1 cellular context compared by ENCODE assay signal in the genomic region with DNA sequence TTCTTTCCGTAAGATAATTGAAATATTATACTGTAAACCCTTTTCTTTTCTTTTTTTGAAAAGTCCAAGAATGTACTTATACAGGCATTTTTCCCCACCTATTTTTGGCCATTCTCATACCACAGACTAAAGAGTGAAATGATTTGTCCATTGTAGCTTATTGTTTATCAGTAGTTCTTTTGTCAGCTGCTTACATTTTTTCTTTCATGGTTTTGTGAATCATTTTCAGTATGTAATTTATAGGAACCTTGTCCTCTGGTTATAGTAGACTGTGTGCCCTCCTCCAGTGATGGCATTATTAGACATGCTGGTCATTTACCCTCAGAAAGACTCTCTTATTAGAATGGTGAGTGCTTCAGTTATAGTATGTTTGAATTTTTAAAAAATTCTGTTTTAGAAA.
TF ChIP-seq lines count a peak whose summit lies in the region.

No MANE protein-coding gene starts in this region.

TF ChIP-seq in GM23338, 12 proteins besides CTCF, POLR2A, EP300 and RAD21 (continued from another document):
- TF ChIP-seq, protein P1, sequence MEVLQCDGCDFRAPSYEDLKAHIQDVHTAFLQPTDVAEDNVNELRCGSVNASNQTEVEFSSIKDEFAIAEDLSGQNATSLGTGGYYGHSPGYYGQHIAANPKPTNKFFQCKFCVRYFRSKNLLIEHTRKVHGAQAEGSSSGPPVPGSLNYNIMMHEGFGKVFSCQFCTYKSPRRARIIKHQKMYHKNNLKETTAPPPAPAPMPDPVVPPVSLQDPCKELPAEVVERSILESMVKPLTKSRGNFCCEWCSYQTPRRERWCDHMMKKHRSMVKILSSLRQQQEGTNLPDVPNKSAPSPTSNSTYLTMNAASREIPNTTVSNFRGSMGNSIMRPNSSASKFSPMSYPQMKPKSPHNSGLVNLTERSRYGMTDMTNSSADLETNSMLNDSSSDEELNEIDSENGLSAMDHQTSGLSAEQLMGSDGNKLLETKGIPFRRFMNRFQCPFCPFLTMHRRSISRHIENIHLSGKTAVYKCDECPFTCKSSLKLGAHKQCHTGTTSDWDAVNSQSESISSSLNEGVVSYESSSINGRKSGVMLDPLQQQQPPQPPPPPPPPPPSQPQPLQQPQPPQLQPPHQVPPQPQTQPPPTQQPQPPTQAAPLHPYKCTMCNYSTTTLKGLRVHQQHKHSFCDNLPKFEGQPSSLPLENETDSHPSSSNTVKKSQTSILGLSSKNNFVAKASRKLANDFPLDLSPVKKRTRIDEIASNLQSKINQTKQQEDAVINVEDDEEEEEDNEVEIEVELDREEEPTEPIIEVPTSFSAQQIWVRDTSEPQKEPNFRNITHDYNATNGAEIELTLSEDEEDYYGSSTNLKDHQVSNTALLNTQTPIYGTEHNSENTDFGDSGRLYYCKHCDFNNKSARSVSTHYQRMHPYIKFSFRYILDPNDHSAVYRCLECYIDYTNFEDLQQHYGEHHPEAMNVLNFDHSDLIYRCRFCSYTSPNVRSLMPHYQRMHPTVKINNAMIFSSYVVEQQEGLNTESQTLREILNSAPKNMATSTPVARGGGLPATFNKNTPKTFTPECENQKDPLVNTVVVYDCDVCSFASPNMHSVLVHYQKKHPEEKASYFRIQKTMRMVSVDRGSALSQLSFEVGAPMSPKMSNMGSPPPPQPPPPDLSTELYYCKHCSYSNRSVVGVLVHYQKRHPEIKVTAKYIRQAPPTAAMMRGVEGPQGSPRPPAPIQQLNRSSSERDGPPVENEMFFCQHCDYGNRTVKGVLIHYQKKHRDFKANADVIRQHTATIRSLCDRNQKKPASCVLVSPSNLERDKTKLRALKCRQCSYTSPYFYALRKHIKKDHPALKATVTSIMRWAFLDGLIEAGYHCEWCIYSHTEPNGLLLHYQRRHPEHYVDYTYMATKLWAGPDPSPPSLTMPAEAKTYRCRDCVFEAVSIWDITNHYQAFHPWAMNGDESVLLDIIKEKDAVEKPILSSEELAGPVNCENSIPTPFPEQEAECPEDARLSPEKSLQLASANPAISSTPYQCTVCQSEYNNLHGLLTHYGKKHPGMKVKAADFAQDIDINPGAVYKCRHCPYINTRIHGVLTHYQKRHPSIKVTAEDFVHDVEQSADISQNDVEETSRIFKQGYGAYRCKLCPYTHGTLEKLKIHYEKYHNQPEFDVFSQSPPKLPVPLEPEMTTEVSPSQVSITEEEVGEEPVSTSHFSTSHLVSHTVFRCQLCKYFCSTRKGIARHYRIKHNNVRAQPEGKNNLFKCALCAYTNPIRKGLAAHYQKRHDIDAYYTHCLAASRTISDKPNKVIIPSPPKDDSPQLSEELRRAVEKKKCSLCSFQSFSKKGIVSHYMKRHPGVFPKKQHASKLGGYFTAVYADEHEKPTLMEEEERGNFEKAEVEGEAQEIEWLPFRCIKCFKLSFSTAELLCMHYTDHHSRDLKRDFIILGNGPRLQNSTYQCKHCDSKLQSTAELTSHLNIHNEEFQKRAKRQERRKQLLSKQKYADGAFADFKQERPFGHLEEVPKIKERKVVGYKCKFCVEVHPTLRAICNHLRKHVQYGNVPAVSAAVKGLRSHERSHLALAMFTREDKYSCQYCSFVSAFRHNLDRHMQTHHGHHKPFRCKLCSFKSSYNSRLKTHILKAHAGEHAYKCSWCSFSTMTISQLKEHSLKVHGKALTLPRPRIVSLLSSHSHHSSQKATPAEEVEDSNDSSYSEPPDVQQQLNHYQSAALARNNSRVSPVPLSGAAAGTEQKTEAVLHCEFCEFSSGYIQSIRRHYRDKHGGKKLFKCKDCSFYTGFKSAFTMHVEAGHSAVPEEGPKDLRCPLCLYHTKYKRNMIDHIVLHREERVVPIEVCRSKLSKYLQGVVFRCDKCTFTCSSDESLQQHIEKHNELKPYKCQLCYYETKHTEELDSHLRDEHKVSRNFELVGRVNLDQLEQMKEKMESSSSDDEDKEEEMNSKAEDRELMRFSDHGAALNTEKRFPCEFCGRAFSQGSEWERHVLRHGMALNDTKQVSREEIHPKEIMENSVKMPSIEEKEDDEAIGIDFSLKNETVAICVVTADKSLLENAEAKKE (CRISPR knock-in tag; IDR thresholded peaks at IDR 0.05): no peak
- TF ChIP-seq CREB1 (CRISPR knock-in tag; IDR thresholded peaks at IDR 0.05; ENCODE audit: low read depth) (no peak), ETS1 (IDR thresholded peaks at IDR 0.05) (no peak), JUNB (IDR thresholded peaks at IDR 0.05; ENCODE audit: unreplicated experiment) (no peak), EZH2phosphoT487 (IDR thresholded peaks at IDR 0.05; ENCODE audit: unreplicated experiment) (no peak)
